ENCODE assay signal across 8 cellular contexts in genomic region chr19:54464044-54464623, GRCh38. TPM values are rescaled to one million over a fixed set of nuclear protein-coding genes. Genes with fewer than 3 reads are reported as not detected.
DNase-seq lines count a peak whose midpoint lies in the region; ATAC-seq and TF ChIP-seq lines count a peak whose summit lies in the region.

No MANE protein-coding gene starts in this region.

- no peaks in the 10 kb centered on the region for H3K27me3 ChIP-seq in ACC112 (ENCODE audit: insufficient read depth, low read length)

- TF ChIP-seq CTCF in chondrocyte (IDR thresholded peaks at IDR 0.05), result no peak

- H3K79me2 ChIP-seq in ACC112 (ENCODE audit: control insufficient read depth, insufficient read depth, low read length, unreplicated experiment), result peaks cover 5% of the 10 kb centered on the region

- ATAC-seq in GM18873 (IDR thresholded peaks at IDR 0.05; ENCODE audit: low FRiP score, unreplicated experiment), result peak; percentile 45
- peak; percentile 32 for ATAC-seq in HG03108 (IDR thresholded peaks at IDR 0.05; ENCODE audit: unreplicated experiment)

- H3K27me3 Mint-ChIP-seq in chondrocyte (ENCODE audit: low read depth), result no peaks in the 10 kb centered on the region

- peak overlapping the region; percentile 78 for H2AFZ ChIP-seq in ACC112 (ENCODE audit: low read length, unreplicated experiment)

- H3K4me3 Mint-ChIP-seq in chondrocyte (ENCODE audit: unreplicated experiment), result peak overlapping the region; percentile 88

- peaks cover 14% of the 10 kb centered on the region for H3K36me3 Mint-ChIP-seq in chondrocyte (ENCODE audit: low read depth)

- H3K36me3 ChIP-seq in ACC112 (ENCODE audit: insufficient read depth, low read length), result no peaks in the 10 kb centered on the region

- no peaks in the 10 kb centered on the region for H3K9me3 Mint-ChIP-seq in chondrocyte (ENCODE audit: low read depth)

- peaks cover 35% of the 10 kb centered on the region for H3K4me1 Mint-ChIP-seq in chondrocyte (ENCODE audit: low read depth)

- peaks cover 6% of the 10 kb centered on the region for H3K4me1 ChIP-seq in ACC112 (ENCODE audit: control insufficient read depth, insufficient read depth, low read length, unreplicated experiment)

- H3K4me3 ChIP-seq in ACC112 (ENCODE audit: low read depth, low read length), result peak overlapping the region; percentile 80

- peak overlapping the region; percentile 99 for H3K27ac Mint-ChIP-seq in chondrocyte (ENCODE audit: unreplicated experiment)

- peak overlapping the region; percentile 90 for H3K27ac ChIP-seq in ACC112 (ENCODE audit: low read depth, low read length)

- DNase-seq in NCI-H345 (lab: John Stamatoyannopoulos, UW) (peak; percentile 81), chondrocyte (ENCODE audit: low spot score) (peak; percentile 94), kidney tubule cell (ENCODE audit: low spot score) (peak; percentile 97)
- peak; percentile 78 to 85 for DNase-seq in activated CD4-positive, alpha-beta T cell treated with anti-CD3 and anti-CD28 coated beads for 24 hours (ENCODE audit: low read depth in 2 of 2)
- peak; percentile 81 to 85 for DNase-seq in stimulated activated CD4-positive, alpha-beta T cell treated with anti-CD3 and anti-CD28 coated beads, Interleukin-2, amount 100 ng/mL, for 48 hours

RNA-seq across cellular contexts. Expression of gene LENG9, which starts 0.6 kb away (rescaled TPM):
- total RNA-seq in chondrocyte, result 10.2 to 14.8 TPM (median 13.2 TPM) in 3 replicates

RNA-seq across cellular contexts. Expression of gene CDC42EP5, which starts 9.0 kb away (rescaled TPM):
- 62.9 to 66.4 TPM (median 66.4 TPM) in 3 replicates for total RNA-seq in chondrocyte

RNA-seq across cellular contexts. Expression of gene LENG8, which starts 15.1 kb away (rescaled TPM):
- total RNA-seq in chondrocyte, result 110 to 166 TPM (median 116 TPM) in 3 replicates

RNA-seq across cellular contexts. Expression of gene LAIR2, which starts 38.5 kb away (rescaled TPM):
- total RNA-seq in chondrocyte, result not detected in 3 replicates

RNA-seq across cellular contexts. Expression of gene TTYH1, which starts 48.9 kb away (rescaled TPM):
- 0.49 TPM in 1 of 3 replicates, not detected in the others for total RNA-seq in chondrocyte

Comparison
In these comparisons a context has a peak if more than half of its experiments do, and no peak if none do; other contexts are left out.
1. Peak in every context shown above with its lines: DNase-seq, ATAC-seq, H3K4me3 ChIP-seq and H3K27ac ChIP-seq.